8 cellular contexts compared by ENCODE assay signal in genomic region chr16:28879261-28879840, GRCh38. TPM values are rescaled to one million over a fixed set of nuclear protein-coding genes. Genes with fewer than 3 reads are reported as not detected.
A peak's percentile ranks its signal among the peaks of the same experiment; 100 is the strongest.
DNase-seq lines count a peak whose midpoint lies in the region; ATAC-seq lines count a peak whose summit lies in the region.

No MANE protein-coding gene starts in this region.

- peak; percentile 67 for DNase-seq in NCI-H2227 (lab: John Stamatoyannopoulos, UW; ENCODE audit: unreplicated experiment)
- no peak for DNase-seq in NCI-H2227 treated with DMSO at 0.1 percent for 48 hours (lab: John Stamatoyannopoulos, UW)
- DNase-seq in activated CD4-positive, alpha-beta memory T cell treated with anti-CD3 and anti-CD28 coated beads, Interleukin-2, amount 10 ng/mL, durations not matched to agents 7 days and 5 days = no peak
- DNase-seq in iPS DF 6.9 (ENCODE audit: low read depth, low spot score) = no peak
- no peak for DNase-seq in stimulated activated effector memory CD8-positive, alpha-beta T cell treated with anti-CD3 and anti-CD28 coated beads, Interleukin-12 subunit alpha, Interleukin-12 subunit beta, amount 100 ng/mL, for 72 hours (ENCODE audit: low spot score in 2 of 2)
- no peak for DNase-seq in activated gamma-delta T cell treated with Interleukin-2 at 50 U/mL for 16 hours
- no peak for DNase-seq in AG08395 (ENCODE audit: low spot score)

- no peak overlapping the region for H3K27ac Mint-ChIP-seq in activated CD4-positive, alpha-beta memory T cell treated with anti-CD3 and anti-CD28 coated beads, Interleukin-2, amount 10 ng/mL, durations not matched to agents 7 days and 5 days
- H3K27ac Mint-ChIP-seq in stimulated activated effector memory CD8-positive, alpha-beta T cell treated with anti-CD3 and anti-CD28 coated beads, Interleukin-12 subunit alpha, Interleukin-12 subunit beta, amount 100 ng/mL, for 72 hours = peak overlapping the region; percentile 88

- H3K4me3 ChIP-seq in iPS DF 6.9 (ENCODE audit: low read length) = peak overlapping the region; percentile 65; the same call in 1 of the 2 replicates

- H3K4me3 Mint-ChIP-seq in activated CD4-positive, alpha-beta memory T cell treated with anti-CD3 and anti-CD28 coated beads, Interleukin-2, amount 10 ng/mL, durations not matched to agents 7 days and 5 days = peak overlapping the region; percentile 88
- peak overlapping the region; percentile 86 for H3K4me3 Mint-ChIP-seq in stimulated activated effector memory CD8-positive, alpha-beta T cell treated with anti-CD3 and anti-CD28 coated beads, Interleukin-12 subunit alpha, Interleukin-12 subunit beta, amount 100 ng/mL, for 72 hours

- peaks cover 6% of the 10 kb centered on the region for H3K27me3 Mint-ChIP-seq in activated CD4-positive, alpha-beta memory T cell treated with anti-CD3 and anti-CD28 coated beads, Interleukin-2, amount 10 ng/mL, durations not matched to agents 7 days and 5 days

- WGBS in iPS DF 6.9 (ENCODE audit: insufficient coverage, insufficient read length) = no CpG with 5 or more reads among the region's 27 CpGs

- CTCF ChIA-PET in activated CD4-positive, alpha-beta memory T cell treated with anti-CD3 and anti-CD28 coated beads, Interleukin-2, amount 10 ng/mL, durations not matched to agents 7 days and 5 days (lab: Charles Lee) = interaction anchor here (0.7 to 1.7 kb wide), 4 partner anchors 15 to 66 kb away, joined by 4 to 7 read pairs (median 4); partner anchors contain the start of genes SH2B1 and TUFM

- H3K4me1 ChIP-seq in iPS DF 6.9 (ENCODE audit: control insufficient read depth, insufficient read depth, low read length) = peaks cover 10% of the 10 kb centered on the region

- H3K36me3 Mint-ChIP-seq in activated CD4-positive, alpha-beta memory T cell treated with anti-CD3 and anti-CD28 coated beads, Interleukin-2, amount 10 ng/mL, durations not matched to agents 7 days and 5 days (ENCODE audit: low read depth) = peaks cover 1% of the 10 kb centered on the region
- H3K36me3 Mint-ChIP-seq in stimulated activated effector memory CD8-positive, alpha-beta T cell treated with anti-CD3 and anti-CD28 coated beads, Interleukin-12 subunit alpha, Interleukin-12 subunit beta, amount 100 ng/mL, for 72 hours = peaks cover 11% of the 10 kb centered on the region

- H3K36me3 ChIP-seq in iPS DF 6.9 (ENCODE audit: control insufficient read depth, insufficient read depth, low read length) = no peaks in the 10 kb centered on the region

- POLR2A ChIA-PET in activated CD4-positive, alpha-beta memory T cell treated with anti-CD3 and anti-CD28 coated beads, Interleukin-2, amount 10 ng/mL, durations not matched to agents 7 days and 5 days (lab: Charles Lee) = interaction anchor here (0.9 to 4.0 kb wide), 12 partner anchors 10 to 1047 kb away, joined by 3 to 36 read pairs (median 6); partner anchors contain the start of genes ATXN2L, KCTD13, NFATC2IP and SH2B1

- no peaks in the 10 kb centered on the region for H3K9me3 ChIP-seq in iPS DF 6.9 (ENCODE audit: control insufficient read depth, insufficient read depth, low read length)

- H3K27ac ChIP-seq in iPS DF 6.9 (ENCODE audit: low read length) = no peak overlapping the region

- peaks cover 35% of the 10 kb centered on the region for H3K4me1 Mint-ChIP-seq in activated CD4-positive, alpha-beta memory T cell treated with anti-CD3 and anti-CD28 coated beads, Interleukin-2, amount 10 ng/mL, durations not matched to agents 7 days and 5 days
- peaks cover 37% of the 10 kb centered on the region for H3K4me1 Mint-ChIP-seq in stimulated activated effector memory CD8-positive, alpha-beta T cell treated with anti-CD3 and anti-CD28 coated beads, Interleukin-12 subunit alpha, Interleukin-12 subunit beta, amount 100 ng/mL, for 72 hours

- H3K27me3 ChIP-seq in iPS DF 6.9 (ENCODE audit: control insufficient read depth, insufficient read depth, low read length) = no peaks in the 10 kb centered on the region

- peak; percentile 25 for ATAC-seq in HG02938 (IDR thresholded peaks at IDR 0.05; ENCODE audit: unreplicated experiment)
- ATAC-seq in stimulated activated effector memory CD8-positive, alpha-beta T cell treated with anti-CD3 and anti-CD28 coated beads, Interleukin-12 subunit alpha, Interleukin-12 subunit beta, amount 100 ng/mL, for 72 hours = peak; percentile 54

- no peaks in the 10 kb centered on the region for H3K9me3 Mint-ChIP-seq in activated CD4-positive, alpha-beta memory T cell treated with anti-CD3 and anti-CD28 coated beads, Interleukin-2, amount 10 ng/mL, durations not matched to agents 7 days and 5 days
- H3K9me3 Mint-ChIP-seq in stimulated activated effector memory CD8-positive, alpha-beta T cell treated with anti-CD3 and anti-CD28 coated beads, Interleukin-12 subunit alpha, Interleukin-12 subunit beta, amount 100 ng/mL, for 72 hours = no peaks in the 10 kb centered on the region

RNA-seq across cellular contexts. Expression of gene ATP2A1, which starts 1.1 kb away (rescaled TPM):
- total RNA-seq in activated CD4-positive, alpha-beta memory T cell treated with anti-CD3 and anti-CD28 coated beads, Interleukin-2, amount 10 ng/mL, durations not matched to agents 7 days and 5 days = 1 to 10 TPM; 1.6 to 2.5 TPM

RNA-seq across cellular contexts. Expression of gene SH2B1, which starts 15.7 kb away (rescaled TPM):
- 10 to 100 TPM; 44.4 to 45.1 TPM for total RNA-seq in activated CD4-positive, alpha-beta memory T cell treated with anti-CD3 and anti-CD28 coated beads, Interleukin-2, amount 10 ng/mL, durations not matched to agents 7 days and 5 days

RNA-seq across cellular contexts. Expression of gene TUFM, which starts 33.2 kb away (rescaled TPM):
- total RNA-seq in activated CD4-positive, alpha-beta memory T cell treated with anti-CD3 and anti-CD28 coated beads, Interleukin-2, amount 10 ng/mL, durations not matched to agents 7 days and 5 days = 100 to 1,000 TPM; 107 TPM

RNA-seq across cellular contexts. Expression of gene RABEP2, which starts 45.7 kb away (rescaled TPM):
- 10 to 100 TPM; 15.7 to 16.5 TPM for total RNA-seq in activated CD4-positive, alpha-beta memory T cell treated with anti-CD3 and anti-CD28 coated beads, Interleukin-2, amount 10 ng/mL, durations not matched to agents 7 days and 5 days

RNA-seq across cellular contexts. Expression of gene CD19, which starts 52.4 kb away (rescaled TPM):
- total RNA-seq in activated CD4-positive, alpha-beta memory T cell treated with anti-CD3 and anti-CD28 coated beads, Interleukin-2, amount 10 ng/mL, durations not matched to agents 7 days and 5 days = not detected
